Comparison of ENCODE assay signal across 14 cellular contexts in genomic region chr17:38717139-38717745, GRCh38. TPM values are rescaled to one million over a fixed set of nuclear protein-coding genes. Genes with fewer than 3 reads are reported as not detected.
DNase-seq lines count a peak whose midpoint lies in the region; ATAC-seq and TF ChIP-seq lines count a peak whose summit lies in the region.
"Had no signal": no experiment of that assay in that cellular context is flagged by ENCODE, and none has a peak within 500 bp of the region (broad histone marks: within the 10 kb centered on the region; RNA-seq: fewer than 3 reads in every experiment).

No MANE protein-coding gene starts in this region.

- H3K9ac ChIP-seq in BLaER1, result no peak overlapping the region

- peak overlapping the region; percentile 64 for H3K27ac Mint-ChIP-seq in CD8-positive, alpha-beta T cell
- peak overlapping the region; percentile 56 for H3K27ac Mint-ChIP-seq in activated T-helper 17 cell treated with anti-CD3 and anti-CD28 coated beads, Interleukin-2, amount 50 U/mL, for 72 hours

- H3K9me3 ChIP-seq in BLaER1 (no peaks in the 10 kb centered on the region), WERI-Rb-1 (ENCODE audit: severe bottlenecking) (no peaks in the 10 kb centered on the region)
- no peaks in the 10 kb centered on the region for H3K9me3 ChIP-seq in CD8-positive, alpha-beta T cell (ENCODE audit: low read length)
- H3K9me3 ChIP-seq: prostate gland, SJCRH30, transverse colon had no signal

- H3K27me3 Mint-ChIP-seq in CD8-positive, alpha-beta T cell (ENCODE audit: low read depth), result no peaks in the 10 kb centered on the region
- H3K27me3 Mint-ChIP-seq in activated T-helper 17 cell treated with anti-CD3 and anti-CD28 coated beads, Interleukin-2, amount 50 U/mL, for 72 hours, result no peaks in the 10 kb centered on the region
- H3K27me3 Mint-ChIP-seq: activated CD8-positive, alpha-beta memory T cell treated with anti-CD3 and anti-CD28 coated beads, Interleukin-2, amount 10 ng/mL, durations not matched to agents 7 days and 5 days; stimulated activated naive CD8-positive, alpha-beta T cell treated with anti-CD3 and anti-CD28 coated beads, Interleukin-15, amount 100 ng/mL, for 72 hours had no signal

- no peaks in the 10 kb centered on the region for H3K9me3 Mint-ChIP-seq in CD8-positive, alpha-beta T cell
- no peaks in the 10 kb centered on the region for H3K9me3 Mint-ChIP-seq in activated T-helper 17 cell treated with anti-CD3 and anti-CD28 coated beads, Interleukin-2, amount 50 U/mL, for 72 hours
- H3K9me3 Mint-ChIP-seq: stimulated activated naive CD8-positive, alpha-beta T cell treated with anti-CD3 and anti-CD28 coated beads, Interleukin-15, amount 100 ng/mL, for 72 hours had no signal

- intact Hi-C loops in CD8-positive, alpha-beta T cell (cut with DNase I, micrococcal nuclease), result no loop called here

- H3K27ac ChIP-seq in BLaER1 (peak overlapping the region; percentile 51; the same call in 1 of the 2 replicates), WERI-Rb-1 (no peak overlapping the region)
- H3K27ac ChIP-seq in CD8-positive, alpha-beta T cell (ENCODE audit: low read depth, low read length), result no peak overlapping the region
- H3K27ac ChIP-seq: prostate gland, SJCRH30, transverse colon had no signal

- peaks cover 13% of the 10 kb centered on the region; the same call in 1 of the 2 replicates for H4K20me1 ChIP-seq in BLaER1

- H3K27me3 ChIP-seq in BLaER1 (no peaks in the 10 kb centered on the region), WERI-Rb-1 (ENCODE audit: insufficient read depth, low read depth, severe bottlenecking) (no peaks in the 10 kb centered on the region)
- no peaks in the 10 kb centered on the region for H3K27me3 ChIP-seq in CD8-positive, alpha-beta T cell (ENCODE audit: insufficient read depth, low read length)
- H3K27me3 ChIP-seq: SJCRH30, transverse colon had no signal

- no peak for ATAC-seq in CD8-positive, alpha-beta T cell
- no peak for ATAC-seq in activated T-helper 17 cell treated with anti-CD3 and anti-CD28 coated beads, Interleukin-2, amount 50 U/mL, for 72 hours (replicated peaks)
- ATAC-seq: activated CD4-positive, CD25-positive, alpha-beta regulatory T cell treated with anti-CD3 and anti-CD28 coated beads, Interleukin-2, amount 50 U/mL, for 24 hours; activated CD8-positive, alpha-beta memory T cell treated with anti-CD3 and anti-CD28 coated beads, Interleukin-2, amount 10 ng/mL, durations not matched to agents 7 days and 5 days; stimulated activated naive CD8-positive, alpha-beta T cell treated with anti-CD3 and anti-CD28 coated beads, Interleukin-15, amount 100 ng/mL, for 72 hours had no signal

- H3K4me2 ChIP-seq in BLaER1, result no peak overlapping the region

- no peak for DNase-seq in CD8-positive, alpha-beta T cell
- DNase-seq in activated gamma-delta T cell treated with Interleukin-2 at 50 U/mL for 16 hours (no peak), WERI-Rb-1 (no peak)
- DNase-seq: activated CD8-positive, alpha-beta memory T cell treated with anti-CD3 and anti-CD28 coated beads, Interleukin-2, amount 10 ng/mL, durations not matched to agents 7 days and 5 days; mesendoderm; NCI-H146; SJCRH30; stimulated activated naive CD8-positive, alpha-beta T cell treated with anti-CD3 and anti-CD28 coated beads, Interleukin-15, amount 100 ng/mL, for 72 hours; transverse colon had no signal

- POLR2A ChIA-PET in CD8-positive, alpha-beta T cell (lab: Charles Lee), result interaction anchor here (1.1 to 2.7 kb wide), 4 partner anchors 11 to 17 kb away, joined by 3 to 13 read pairs (median 6); no protein-coding TSS in a partner anchor

- CTCF ChIA-PET in CD8-positive, alpha-beta T cell (lab: Charles Lee), result interaction anchor here (1.1 to 3.7 kb wide), 5 partner anchors 9 to 40 kb away, joined by 3 to 17 read pairs (median 12); partner anchors contain the start of gene CISD3

- peaks cover 85% of the 10 kb centered on the region for H3K4me1 ChIP-seq in BLaER1
- no peaks in the 10 kb centered on the region for H3K4me1 ChIP-seq in CD8-positive, alpha-beta T cell (ENCODE audit: insufficient read depth, low read length)
- H3K4me1 ChIP-seq: prostate gland, SJCRH30 had no signal

- H3K4me3 ChIP-seq in BLaER1 (no peak overlapping the region), WERI-Rb-1 (ENCODE audit: low read depth, low read length) (no peak overlapping the region)
- H3K4me3 ChIP-seq in CD8-positive, alpha-beta T cell (ENCODE audit: low read depth, low read length), result no peak overlapping the region
- H3K4me3 ChIP-seq: prostate gland, SJCRH30, skin epidermis, transverse colon had no signal

- H3K4me1 Mint-ChIP-seq in CD8-positive, alpha-beta T cell (ENCODE audit: low read depth), result peaks cover 21% of the 10 kb centered on the region
- H3K4me1 Mint-ChIP-seq in activated T-helper 17 cell treated with anti-CD3 and anti-CD28 coated beads, Interleukin-2, amount 50 U/mL, for 72 hours, result peaks cover 21% of the 10 kb centered on the region

- H3K36me3 ChIP-seq in BLaER1, result peaks cover 99% of the 10 kb centered on the region
- peaks cover 70% of the 10 kb centered on the region for H3K36me3 ChIP-seq in CD8-positive, alpha-beta T cell (ENCODE audit: insufficient read depth, low read length)
- H3K36me3 ChIP-seq in WERI-Rb-1, result peaks cover 88% of the 10 kb centered on the region

- peaks cover 75% of the 10 kb centered on the region for H3K36me3 Mint-ChIP-seq in CD8-positive, alpha-beta T cell
- peaks cover 93% of the 10 kb centered on the region for H3K36me3 Mint-ChIP-seq in activated T-helper 17 cell treated with anti-CD3 and anti-CD28 coated beads, Interleukin-2, amount 50 U/mL, for 72 hours (ENCODE audit: low read depth)

- no peak overlapping the region for H3K4me3 Mint-ChIP-seq in CD8-positive, alpha-beta T cell
- no peak overlapping the region for H3K4me3 Mint-ChIP-seq in activated T-helper 17 cell treated with anti-CD3 and anti-CD28 coated beads, Interleukin-2, amount 50 U/mL, for 72 hours
- H3K4me3 Mint-ChIP-seq: activated CD8-positive, alpha-beta memory T cell treated with anti-CD3 and anti-CD28 coated beads, Interleukin-2, amount 10 ng/mL, durations not matched to agents 7 days and 5 days; stimulated activated naive CD8-positive, alpha-beta T cell treated with anti-CD3 and anti-CD28 coated beads, Interleukin-15, amount 100 ng/mL, for 72 hours had no signal

- TF ChIP-seq CTCF in CD8-positive, alpha-beta T cell (IDR thresholded peaks at IDR 0.05), result no peak
- no peak for TF ChIP-seq CTCF in WERI-Rb-1 (IDR thresholded peaks at IDR 0.05; ENCODE audit: low read depth, low read length)

RNA-seq across cellular contexts. Expression of gene MLLT6, which starts 12.2 kb away (rescaled TPM):
- 100 to 1,000 TPM; 313 to 316 TPM for total RNA-seq in CD8-positive, alpha-beta T cell
- 100 to 1,000 TPM; 232 to 395 TPM for total RNA-seq in activated T-helper 17 cell treated with anti-CD3 and anti-CD28 coated beads, Interleukin-2, amount 50 U/mL, for 72 hours

RNA-seq across cellular contexts. Expression of gene CISD3, which starts 12.9 kb away (rescaled TPM):
- total RNA-seq in CD8-positive, alpha-beta T cell, result 1 to 10 TPM; 3.5 to 5.7 TPM
- 10 to 100 TPM; 36.1 to 57.3 TPM for total RNA-seq in activated T-helper 17 cell treated with anti-CD3 and anti-CD28 coated beads, Interleukin-2, amount 50 U/mL, for 72 hours

RNA-seq across cellular contexts. Expression of gene PCGF2, which starts 30.9 kb away (rescaled TPM):
- total RNA-seq in CD8-positive, alpha-beta T cell, result not detected
- total RNA-seq in activated T-helper 17 cell treated with anti-CD3 and anti-CD28 coated beads, Interleukin-2, amount 50 U/mL, for 72 hours, result 1 to 10 TPM; 1.6 to 4.3 TPM

RNA-seq across cellular contexts. Expression of gene PSMB3, which starts 35.3 kb away (rescaled TPM):
- total RNA-seq in CD8-positive, alpha-beta T cell, result 10 to 100 TPM; 53.6 to 64.2 TPM
- 100 to 1,000 TPM; 235 to 375 TPM for total RNA-seq in activated T-helper 17 cell treated with anti-CD3 and anti-CD28 coated beads, Interleukin-2, amount 50 U/mL, for 72 hours

RNA-seq across cellular contexts. Expression of gene EPOP, which starts 42.5 kb away (rescaled TPM):
- total RNA-seq in CD8-positive, alpha-beta T cell, result under 1 TPM; 0.89 to 0.98 TPM
- 10 to 100 TPM; 29.6 to 39.1 TPM for total RNA-seq in activated T-helper 17 cell treated with anti-CD3 and anti-CD28 coated beads, Interleukin-2, amount 50 U/mL, for 72 hours

Comparison
In these comparisons a context has a peak if more than half of its experiments do, and no peak if none do; other contexts are left out.
1. RNA of gene CISD3, which starts 12.9 kb away (total RNA-seq): 36.1 to 57.3 TPM in activated T-helper 17 cell treated with anti-CD3 and anti-CD28 coated beads, Interleukin-2, amount 50 U/mL, for 72 hours; 3.5 to 5.7 TPM in CD8-positive, alpha-beta T cell; every median in the first group is over 4 times any median in the second.